8 cellular contexts compared by ENCODE assay signal in the genomic region with DNA sequence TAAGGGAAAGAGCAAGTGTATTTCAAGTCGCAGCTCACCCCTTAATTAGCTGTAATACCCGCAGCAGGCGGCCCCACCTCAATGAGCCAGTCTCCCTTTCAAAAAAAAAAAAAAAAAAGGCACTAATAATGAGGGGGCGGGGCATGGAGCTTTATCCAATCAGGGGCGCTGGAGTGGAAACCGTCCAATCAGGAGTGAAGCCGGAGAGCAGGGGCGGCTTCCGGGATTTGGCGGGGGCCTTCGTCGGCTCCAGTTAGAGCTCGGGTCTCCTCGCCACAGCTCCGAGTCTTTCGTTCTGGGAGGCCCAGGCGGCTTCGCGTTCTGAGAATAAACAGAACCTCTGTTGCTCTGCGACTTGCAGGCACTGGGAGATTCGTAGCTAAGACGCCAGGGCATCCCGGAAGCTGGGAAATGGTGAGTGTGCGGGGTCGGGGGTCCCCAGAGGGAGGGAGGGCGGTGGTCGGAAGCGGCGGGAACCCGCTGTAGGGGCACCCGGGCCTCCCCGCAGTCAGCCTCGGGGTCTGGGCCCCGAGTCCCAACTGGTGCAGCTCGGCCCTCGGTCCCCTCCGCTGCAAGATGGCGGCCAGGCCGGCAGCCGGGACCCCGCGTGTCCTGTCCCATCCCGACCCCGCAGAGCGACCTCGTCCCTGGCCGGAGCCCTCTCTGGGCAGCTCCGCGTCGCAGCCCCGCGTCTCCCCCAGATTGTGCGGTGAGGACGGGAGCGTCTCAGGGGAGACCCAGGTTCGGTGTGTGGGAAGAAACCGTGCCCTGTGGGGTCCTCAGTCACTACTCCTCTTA. TPM values are rescaled to one million over a fixed set of nuclear protein-coding genes. Genes with fewer than 3 reads are reported as not detected.
DNase-seq lines count a peak whose midpoint lies in the region; ATAC-seq and TF ChIP-seq lines count a peak whose summit lies in the region.

TSS of gene ZNF267 (plus strand) at position 252 of the 798 bp plus-strand sequence. CDS start at position 412, 160 bp downstream.

- H3K27me3 ChIP-seq in adrenal gland (no peaks in the 10 kb centered on the region), heart right ventricle (no peaks in the 10 kb centered on the region), prostate gland (replicated peaks; ENCODE audit: insufficient read depth) (no peaks in the 10 kb centered on the region)

- no peaks in the 10 kb centered on the region for H3K9me3 ChIP-seq in adrenal gland (replicated peaks in 1 of 3)
- H3K9me3 ChIP-seq in heart right ventricle = no peaks in the 10 kb centered on the region
- no peaks in the 10 kb centered on the region for H3K9me3 ChIP-seq in prostate gland

- intact Hi-C loops in adrenal gland (cut with DNase I) = no loop called here
- intact Hi-C loops in heart right ventricle (cut with DNase I) = loop anchor here in 5 of 10 donors (5.0 to 10.0 kb wide), 6 partner anchors 159 to 919 kb away; partner anchors contain the start of genes HSD3B7 (in 2 of the 5), ARMC5 (in 1 of the 5) and SETD1A (in 1 of the 5)
- intact Hi-C loops in prostate gland (cut with DNase I) = loop anchor here (5.0 to 10.0 kb wide), 4 partner anchors 159 to 889 kb away; partner anchors contain the start of genes HSD3B7 and RUSF1

- DNase-seq in NCI-H1417 (lab: John Stamatoyannopoulos, UW) = peak; percentile 82 to 98 (median 93)
- DNase-seq in T-helper 1 cell = peak; percentile 88 to 95 (median 92)
- peak; percentile 94 to 99 (median 97) for DNase-seq in adrenal gland
- peak; percentile 91 to 96 for DNase-seq in heart right ventricle
- peak; percentile 95 for DNase-seq in prostate gland (ENCODE audit: low spot score)
- DNase-seq in ureter (ENCODE audit: low spot score) = peak; percentile 96

- H3K27ac ChIP-seq in adrenal gland (peak within 1 kb of the TSS in 4 of 5 donors; percentile 88 to 91 (median 90)), heart right ventricle (peak within 1 kb of the TSS; percentile 58 to 99 (median 87)), prostate gland (peak within 1 kb of the TSS; percentile 84 to 85)

- H3K4me1 ChIP-seq in adrenal gland (replicated peaks in 1 of 2) = peaks cover 8 to 40% of the 10 kb centered on the region in 2 donors
- H3K4me1 ChIP-seq in heart right ventricle = peaks cover 0 to 74% (median 30%) of the 10 kb centered on the region in 9 donors
- no peaks in the 10 kb centered on the region for H3K4me1 ChIP-seq in prostate gland (replicated peaks)

- TF ChIP-seq POLR2A in GM10847 (IDR thresholded peaks at IDR 0.05; ENCODE audit: extremely low read depth, insufficient read length) = peak; percentile 89
- TF ChIP-seq POLR2A in adrenal gland (IDR thresholded peaks at IDR 0.05) = peak; percentile 70 to 84
- TF ChIP-seq POLR2A in prostate gland (IDR thresholded peaks at IDR 0.05) = peak; percentile 88

- peak within 1 kb of the TSS; percentile 67 to 99 (median 88) for H3K4me3 ChIP-seq in adrenal gland
- peak within 1 kb of the TSS; percentile 79 to 98 (median 91) for H3K4me3 ChIP-seq in heart right ventricle
- peak within 1 kb of the TSS; percentile 96 to 99 for H3K4me3 ChIP-seq in prostate gland

- 0 to 2% (median 1%) methylated on average over 28 to 56 of the region's 57 CpGs for WGBS in adrenal gland, 4 donors
- 0% methylated on average over 57 of the region's 57 CpGs for WGBS in heart right ventricle, 2 donors
- under 1% methylated on average over 50 of the region's 57 CpGs for WGBS in prostate gland

- H3K36me3 ChIP-seq in adrenal gland (replicated peaks in 1 of 2) = no peaks in the 10 kb centered on the region
- H3K36me3 ChIP-seq in heart right ventricle = peaks cover 0 to 15% (median 0%) of the 10 kb centered on the region in 9 donors
- no peaks in the 10 kb centered on the region for H3K36me3 ChIP-seq in prostate gland

- TF ChIP-seq CTCF in adrenal gland (IDR thresholded peaks at IDR 0.05) = no peak
- TF ChIP-seq CTCF in heart right ventricle (IDR thresholded peaks at IDR 0.05) = no peak
- no peak for TF ChIP-seq CTCF in prostate gland (IDR thresholded peaks at IDR 0.05)

- peak; percentile 62 for ATAC-seq in HG02642 (IDR thresholded peaks at IDR 0.05; ENCODE audit: poor library complexity, unreplicated experiment)
- peak; percentile 95 to 98 (median 96) for ATAC-seq in heart right ventricle

RNA-seq across cellular contexts. Expression of gene ZNF267, which starts in this region (rescaled TPM):
- total RNA-seq in adrenal gland (10 to 100 TPM in 3 of 8 donors, 1 to 10 TPM in 5; 3.2 to 34.1 (median 9.2) TPM), heart right ventricle (10 to 100 TPM in 1 of 10 donors, 1 to 10 TPM in 9; 4.0 to 13.5 (median 5.7) TPM), prostate gland (10 to 100 TPM in 1 of 2 donors, 1 to 10 TPM in 1; 6.9 to 21.4 TPM), ureter (18.5 TPM)
- polyA plus RNA-seq in adrenal gland (1 to 10 TPM; 2.0 to 6.9 (median 4.0) TPM), heart right ventricle (1 to 10 TPM; 1.5 to 3.3 TPM)

Comparison
In these comparisons a context has a peak if more than half of its experiments do, and no peak if none do; other contexts are left out.
1. Peak in every context shown above with its lines: DNase-seq, ATAC-seq, H3K4me3 ChIP-seq and H3K27ac ChIP-seq.